In the genomic region with DNA sequence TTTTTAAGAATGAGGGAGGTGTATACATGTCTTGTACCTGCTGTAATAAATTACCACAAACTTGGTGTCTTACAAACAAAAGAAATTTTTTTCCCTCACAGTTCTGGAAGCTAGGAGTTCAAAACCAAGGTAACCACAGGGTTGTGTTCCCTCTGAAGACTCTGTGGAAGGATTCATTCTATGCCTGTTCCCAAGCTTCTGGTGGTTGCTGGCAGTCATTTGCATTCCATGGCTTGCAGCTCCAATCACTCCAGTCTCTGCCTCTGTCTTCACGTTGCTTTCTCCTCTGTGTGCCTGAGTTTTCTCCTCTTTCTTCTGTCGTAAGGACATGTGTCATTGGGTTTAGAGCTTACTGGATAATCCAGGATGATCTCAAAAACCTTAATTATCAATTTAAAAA, we compare ENCODE assay signal across 19 cellular contexts. TPM values are rescaled to one million over a fixed set of nuclear protein-coding genes. Genes with fewer than 3 reads are reported as not detected.
A peak's percentile ranks its signal among the peaks of the same experiment; 100 is the strongest.
DNase-seq lines count a peak whose midpoint lies in the region; ATAC-seq and TF ChIP-seq lines count a peak whose summit lies in the region.
"Had no signal": no experiment of that assay in that cellular context is flagged by ENCODE, and none has a peak within 500 bp of the region (broad histone marks: within the 10 kb centered on the region; RNA-seq: fewer than 3 reads in every experiment).

No MANE protein-coding gene starts in this region.

- peaks cover 2% of the 10 kb centered on the region; the same call in 1 of the 3 replicates for H3K4me1 Mint-ChIP-seq in GM23338
- H3K4me1 Mint-ChIP-seq: IgD-negative memory B cell had no signal

- no peaks in the 10 kb centered on the region for H4K20me1 ChIP-seq in GM23338 (replicated peaks; ENCODE audit: insufficient read depth)
- H4K20me1 ChIP-seq: BLaER1 had no signal

- no peaks in the 10 kb centered on the region for H3K79me2 ChIP-seq in GM23338 (replicated peaks; ENCODE audit: insufficient read depth)

- H3F3A ChIP-seq in GM23338 (replicated peaks; ENCODE audit: low read depth), result no peaks in the 10 kb centered on the region

- H4K8ac ChIP-seq in neuronal stem cell (ENCODE audit: low read depth, low read length), result no peak overlapping the region

- WGBS in neuronal stem cell (ENCODE audit: extremely low coverage in 2 of 2, insufficient read length in 2 of 2, insufficient replicate concordance in 1 of 2), 2 donors, result no CpG with 5 or more reads among the region's 2 CpGs
- WGBS in body of pancreas, 2 donors, result 65 to 67% methylated on average over 2 of the region's 2 CpGs

- H3K4me3 Mint-ChIP-seq in GM23338, result no peak overlapping the region
- H3K4me3 Mint-ChIP-seq: CD4-positive, alpha-beta T cell; IgD-negative memory B cell had no signal

- no peaks in the 10 kb centered on the region for H3K9me3 Mint-ChIP-seq in GM23338

- no peaks in the 10 kb centered on the region for H3K9me2 ChIP-seq in GM23338 (ENCODE audit: insufficient read depth)

- H2AFZ ChIP-seq in GM23338 (peak overlapping the region; percentile 44; the same call in 1 of the 2 replicates), neuronal stem cell (ENCODE audit: low read length) (peak overlapping the region; percentile 3)

- H3K27me3 Mint-ChIP-seq in GM23338 (ENCODE audit: insufficient read depth, low read depth, poor library complexity), result no peaks in the 10 kb centered on the region

- H3K23ac ChIP-seq in neuronal stem cell (ENCODE audit: low read depth, low read length, poor library complexity), result no peak overlapping the region

- no peak overlapping the region for H3K27ac Mint-ChIP-seq in GM23338
- H3K27ac Mint-ChIP-seq: CD4-positive, alpha-beta T cell; IgD-negative memory B cell had no signal

- H3K4me2 ChIP-seq in GM23338 (no peak overlapping the region), neuronal stem cell (ENCODE audit: insufficient read depth, low read length, poor library complexity, severe bottlenecking) (no peak overlapping the region)
- H3K4me2 ChIP-seq: BLaER1 had no signal

- no peaks in the 10 kb centered on the region for H3K36me3 ChIP-seq in GM23338 (ENCODE audit: insufficient read depth)
- no peaks in the 10 kb centered on the region for H3K36me3 ChIP-seq in NT2/D1 (ENCODE audit: insufficient read depth, insufficient read length, low read length)
- H3K36me3 ChIP-seq in neuronal stem cell (replicated peaks in 1 of 2; ENCODE audit: control insufficient read depth in 2 of 2, insufficient read depth in 2 of 2, low read length in 2 of 2), result no peaks in the 10 kb centered on the region
- no peaks in the 10 kb centered on the region for H3K36me3 ChIP-seq in body of pancreas (replicated peaks in 1 of 2; ENCODE audit: insufficient read depth in 1 of 2, low read depth in 2 of 2)
- H3K36me3 ChIP-seq: BLaER1, Peyer's patch, SJSA1 had no signal

- no peak overlapping the region for H2AK5ac ChIP-seq in neuronal stem cell (ENCODE audit: low read depth, low read length)

- H4K91ac ChIP-seq in neuronal stem cell (ENCODE audit: low read depth, low read length, poor library complexity), result no peak overlapping the region

- H3K36me3 Mint-ChIP-seq in GM23338 (ENCODE audit: low read depth), result no peaks in the 10 kb centered on the region

- H3K27ac ChIP-seq in GM23338 (ENCODE audit: low read depth), result no peak overlapping the region
- H3K27ac ChIP-seq in neuronal stem cell (replicated peaks; ENCODE audit: low read length), result no peak overlapping the region
- no peak overlapping the region for H3K27ac ChIP-seq in body of pancreas
- H3K27ac ChIP-seq: BLaER1, Peyer's patch, SJSA1 had no signal

- H3K9ac ChIP-seq in NT2/D1 (ENCODE audit: insufficient read length, low read depth) (no peak overlapping the region), neuronal stem cell (ENCODE audit: low read depth, low read length, poor library complexity) (no peak overlapping the region)
- H3K9ac ChIP-seq: BLaER1 had no signal

- H2BK5ac ChIP-seq in neuronal stem cell (ENCODE audit: low read length), result no peak overlapping the region

- H3K4me3 ChIP-seq in GM23338 (no peak overlapping the region), NT2/D1 (ENCODE audit: insufficient read length, low read depth) (no peak overlapping the region), neuronal stem cell (ENCODE audit: low read length in 2 of 2) (no peak overlapping the region), body of pancreas (no peak overlapping the region)
- H3K4me3 ChIP-seq: BLaER1, Peyer's patch, SJSA1 had no signal

- H2BK15ac ChIP-seq in neuronal stem cell (ENCODE audit: low read length), result no peak overlapping the region

- no peak overlapping the region for H3K14ac ChIP-seq in neuronal stem cell (ENCODE audit: low read length)

- ATAC-seq in GM23338 (peak; percentile 87), body of pancreas (no peak)

- no peaks in the 10 kb centered on the region for H3K4me1 ChIP-seq in GM23338 (ENCODE audit: insufficient read depth)
- H3K4me1 ChIP-seq in NT2/D1 (ENCODE audit: insufficient read depth, insufficient read length), result no peaks in the 10 kb centered on the region
- no peaks in the 10 kb centered on the region for H3K4me1 ChIP-seq in neuronal stem cell (ENCODE audit: control insufficient read depth in 2 of 2, insufficient read depth in 1 of 2, low read depth in 1 of 2, low read length in 2 of 2)
- no peaks in the 10 kb centered on the region for H3K4me1 ChIP-seq in body of pancreas
- H3K4me1 ChIP-seq: BLaER1, Peyer's patch, SJSA1 had no signal

- H3K18ac ChIP-seq in neuronal stem cell (ENCODE audit: low read length), result no peak overlapping the region

- H3K27me3 ChIP-seq in GM23338 (ENCODE audit: insufficient read depth), result no peaks in the 10 kb centered on the region
- H3K27me3 ChIP-seq in NT2/D1 (ENCODE audit: insufficient read depth, insufficient read length), result no peaks in the 10 kb centered on the region
- no peaks in the 10 kb centered on the region for H3K27me3 ChIP-seq in neuronal stem cell (ENCODE audit: control insufficient read depth in 3 of 3, insufficient read depth in 3 of 3, low read depth in 1 of 3, low read length in 3 of 3)
- H3K27me3 ChIP-seq in body of pancreas, result no peaks in the 10 kb centered on the region
- H3K27me3 ChIP-seq: BLaER1, Peyer's patch had no signal

- no peak overlapping the region for H2BK120ac ChIP-seq in neuronal stem cell (ENCODE audit: low read depth, low read length)

- no peaks in the 10 kb centered on the region for H3K79me1 ChIP-seq in neuronal stem cell (ENCODE audit: low read depth, low read length)

- no peak overlapping the region for H2BK12ac ChIP-seq in neuronal stem cell (ENCODE audit: low read length)

- no peak overlapping the region for H3K4ac ChIP-seq in neuronal stem cell (ENCODE audit: low read length)

- intact Hi-C loops in body of pancreas (cut with DNase I), result no loop called here

- TF ChIP-seq POLR2A in body of pancreas (IDR thresholded peaks at IDR 0.05), result no peak

- TF ChIP-seq CTCF in GM23338 (conservative IDR thresholded peaks at IDR 0.05; ENCODE audit: low read depth in 2 of 2) (no peak), body of pancreas (IDR thresholded peaks at IDR 0.05) (no peak)

- peak; percentile 39 for DNase-seq in GM23338 (ENCODE audit: low spot score)
- peak; percentile 5 for DNase-seq in NT2/D1 (ENCODE audit: low read depth, low spot score)
- DNase-seq in ecto neural progenitor cell (ENCODE audit: low spot score), result peak; percentile 41
- no peak for DNase-seq in neuronal stem cell (ENCODE audit: low spot score)
- no peak for DNase-seq in RKO (ENCODE audit: low spot score)
- DNase-seq in NCI-H2107 treated with DMSO at 0.1 percent for 48 hours (lab: John Stamatoyannopoulos, UW; ENCODE audit: unreplicated experiment), result no peak
- no peak for DNase-seq in body of pancreas
- DNase-seq in NCI-H1436 treated with DMSO at 0.1 percent for 48 hours (lab: John Stamatoyannopoulos, UW), result no peak
- DNase-seq: CD4-positive, alpha-beta T cell; DND-41; MV-4-11; NCI-H1105 treated with DMSO at 0.1 percent for 48 hours; NCI-H1694; NCI-H446 treated with DMSO at 0.1 percent for 48 hours; NCI-H69; Peyer's patch had no signal

- H3K9me3 ChIP-seq in NT2/D1 (ENCODE audit: insufficient read depth, low read length) (no peaks in the 10 kb centered on the region), neuronal stem cell (replicated peaks in 1 of 2; ENCODE audit: control insufficient read depth in 2 of 2, insufficient read depth in 1 of 2, low read depth in 1 of 2, low read length in 2 of 2) (peaks cover 0 to 14% of the 10 kb centered on the region in 2 donors), body of pancreas (peaks cover 0 to 5% (median 0%) of the 10 kb centered on the region in 3 donors)
- H3K9me3 ChIP-seq: BLaER1, Peyer's patch, SJSA1 had no signal

TF ChIP-seq in GM23338, 12 proteins besides CTCF, POLR2A, EP300 and RAD21:
- no peak for TF ChIP-seq EZH2phosphoT487 (IDR thresholded peaks at IDR 0.05; ENCODE audit: unreplicated experiment)
- TF ChIP-seq STAT1 (IDR thresholded peaks at IDR 0.05; ENCODE audit: unreplicated experiment), result no peak
- TF ChIP-seq ZNF114 (CRISPR knock-in tag; IDR thresholded peaks at IDR 0.05), result no peak
- no peak for TF ChIP-seq ZNF331 (CRISPR knock-in tag; IDR thresholded peaks at IDR 0.05; ENCODE audit: low read depth)
- TF ChIP-seq CREB1 (CRISPR knock-in tag; IDR thresholded peaks at IDR 0.05; ENCODE audit: low read depth), result no peak
TF ChIP-seq in GM23338: peak in this region for 0.

RNA-seq across cellular contexts. Expression of gene ZNF641, which starts 15.4 kb away (rescaled TPM):
- total RNA-seq in GM23338 (2014; rRNA removed; shearing (Covaris generic)), result 5.3 and 7.2 TPM in 2 replicates
- polyA plus RNA-seq in GM23338 (2016; fragmentation: Nextera tagmentation; extraction: Ambion mirVana), result 1.4 and 1.7 TPM in 2 replicates
- polyA plus RNA-seq in neuronal stem cell (2013, experiment 1 of 2), result 6.5 TPM
- polyA plus RNA-seq in neuronal stem cell (2013, experiment 2 of 2), result 6.5 TPM
- total RNA-seq in body of pancreas, result 10 to 100 TPM in 1 of 2 donors, 1 to 10 TPM in 1; 9.2 to 17.1 TPM

Comparison
In these comparisons a context has a peak if more than half of its experiments do, and no peak if none do; other contexts are left out.
1. DNase-seq: peak in GM23338 (single experiment), NT2/D1 (single experiment) and ecto neural progenitor cell (single experiment); none in neuronal stem cell (single experiment), RKO (single experiment), NCI-H2107 treated with DMSO at 0.1 percent for 48 hours (single experiment), body of pancreas (0 of 4) and NCI-H1436 treated with DMSO at 0.1 percent for 48 hours (single experiment).